In genomic region chr6:151641028-151641427, GRCh38 we compare ENCODE assay signal across 11 cellular contexts.
"Had no signal": no experiment of that assay in that cellular context is flagged by ENCODE, and none has a peak within 500 bp of the region (broad histone marks: within the 10 kb centered on the region; RNA-seq: fewer than 3 reads in every experiment).

No MANE protein-coding gene starts in this region.

- H3K9me3 ChIP-seq: HAP-1 had no signal

- H3K4me2 ChIP-seq: GM23338 had no signal

- H3K4me3 ChIP-seq: GM23248, GM23338, HAP-1 had no signal

- H3K36me3 ChIP-seq: HAP-1 had no signal

- FAIRE-seq: H1, H54 had no signal

- ATAC-seq: GM23338, HCT116 had no signal

- H3K4me1 ChIP-seq: HAP-1 had no signal

- H3K27ac ChIP-seq: GM23248 had no signal

- H3K9ac ChIP-seq: GM23248 had no signal

- DNase-seq: GM23248, GOT3, H7, H9, HCEC 1CT, HFFc6 had no signal

- H2AFZ ChIP-seq: GM23248, GM23338 had no signal
